Comparison of ENCODE assay signal across 28 cellular contexts in the genomic region with DNA sequence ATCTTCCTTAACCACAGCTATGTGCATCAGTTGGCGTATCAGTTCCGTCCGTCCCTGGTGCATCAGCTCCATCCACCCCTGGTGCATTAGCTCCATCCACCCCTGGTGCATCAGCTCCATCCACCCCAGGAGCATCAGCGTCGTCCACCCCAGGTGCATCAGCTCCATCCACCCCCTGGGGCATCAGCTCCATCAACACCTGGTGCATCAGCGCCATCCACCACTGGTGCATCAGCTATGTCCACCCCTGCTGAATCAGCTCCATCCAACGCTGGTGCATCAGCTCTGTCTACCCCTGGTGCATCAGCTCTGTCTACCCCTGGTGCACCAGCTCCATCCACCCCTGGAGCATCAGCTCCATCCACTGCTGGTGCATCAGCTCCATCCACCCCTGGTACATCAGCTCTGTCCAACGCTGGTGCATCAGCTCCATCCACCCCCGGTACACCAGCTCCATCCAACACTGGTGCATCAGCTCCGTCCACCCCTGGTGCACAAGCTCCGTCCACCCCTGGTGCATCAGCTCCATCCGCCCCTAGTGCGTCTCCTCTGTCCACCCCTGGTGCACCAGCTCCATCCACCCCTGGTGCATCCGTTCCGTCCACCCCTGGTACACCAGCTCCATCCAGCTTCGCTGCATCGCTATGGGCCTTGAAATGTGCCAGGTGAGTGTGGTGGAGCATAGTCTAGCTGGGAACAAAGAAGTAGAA.
"Had no signal": no experiment of that assay in that cellular context is flagged by ENCODE, and none has a peak within 500 bp of the region (broad histone marks: within the 10 kb centered on the region; RNA-seq: fewer than 3 reads in every experiment).

No MANE protein-coding gene starts in this region.

- ATAC-seq: activated CD8-positive, alpha-beta T cell treated with anti-CD3 and anti-CD28 coated beads for 36 hours; activated T-cell treated with anti-CD3 and anti-CD28 coated beads, Interleukin-2, amount 50 U/mL, for 72 hours; activated T-helper 17 cell treated with anti-CD3 and anti-CD28 coated beads, Interleukin-2, amount 50 U/mL, for 72 hours; Panc1 had no signal

- H3K9me3 ChIP-seq: SJCRH30 had no signal

- H3K27ac Mint-ChIP-seq: activated CD4-positive, alpha-beta T cell treated with anti-CD3 and anti-CD28 coated beads, Interleukin-2, amount 10 ng/mL, durations not matched to agents 24 days and 14 days; activated CD8-positive, alpha-beta T cell treated with anti-CD3 and anti-CD28 coated beads for 36 hours; activated naive CD8-positive, alpha-beta T cell treated with anti-CD3 and anti-CD28 coated beads for 36 hours; activated T-cell treated with anti-CD3 and anti-CD28 coated beads, Interleukin-2, amount 50 U/mL, for 72 hours; activated T-helper 17 cell treated with anti-CD3 and anti-CD28 coated beads, Interleukin-2, amount 50 U/mL, for 72 hours had no signal

- H3K4me1 ChIP-seq: SJCRH30 had no signal

- H3K27ac ChIP-seq: brain microvascular endothelial cell, cardiac muscle cell, SJCRH30, SK-N-MC, WERI-Rb-1 had no signal

- H3K4me3 ChIP-seq: cardiac muscle cell, SJCRH30, SK-N-MC had no signal

- H3K9me3 Mint-ChIP-seq: activated CD4-positive, alpha-beta T cell treated with anti-CD3 and anti-CD28 coated beads, Interleukin-2, amount 10 ng/mL, durations not matched to agents 24 days and 14 days; activated CD8-positive, alpha-beta T cell treated with anti-CD3 and anti-CD28 coated beads for 36 hours; activated naive CD8-positive, alpha-beta T cell treated with anti-CD3 and anti-CD28 coated beads for 36 hours; activated T-cell treated with anti-CD3 and anti-CD28 coated beads, Interleukin-2, amount 50 U/mL, for 72 hours; activated T-helper 17 cell treated with anti-CD3 and anti-CD28 coated beads, Interleukin-2, amount 50 U/mL, for 72 hours; central memory CD8-positive, alpha-beta T cell had no signal

- H3K4me1 Mint-ChIP-seq: activated CD4-positive, alpha-beta T cell treated with anti-CD3 and anti-CD28 coated beads, Interleukin-2, amount 10 ng/mL, durations not matched to agents 24 days and 14 days; activated T-helper 17 cell treated with anti-CD3 and anti-CD28 coated beads, Interleukin-2, amount 50 U/mL, for 72 hours; central memory CD8-positive, alpha-beta T cell had no signal

- H3K4me3 Mint-ChIP-seq: activated CD4-positive, alpha-beta T cell treated with anti-CD3 and anti-CD28 coated beads, Interleukin-2, amount 10 ng/mL, durations not matched to agents 24 days and 14 days; activated CD8-positive, alpha-beta T cell treated with anti-CD3 and anti-CD28 coated beads for 36 hours; activated naive CD8-positive, alpha-beta T cell treated with anti-CD3 and anti-CD28 coated beads for 36 hours; activated T-cell treated with anti-CD3 and anti-CD28 coated beads, Interleukin-2, amount 50 U/mL, for 72 hours; activated T-helper 17 cell treated with anti-CD3 and anti-CD28 coated beads, Interleukin-2, amount 50 U/mL, for 72 hours; central memory CD8-positive, alpha-beta T cell had no signal

- H3K36me3 Mint-ChIP-seq: activated naive CD8-positive, alpha-beta T cell treated with anti-CD3 and anti-CD28 coated beads for 36 hours had no signal

- H3K36me3 ChIP-seq: brain microvascular endothelial cell, cardiac muscle cell, SJCRH30, WERI-Rb-1 had no signal

- DNase-seq: activated CD4-positive, alpha-beta T cell treated with anti-CD3 and anti-CD28 coated beads, Interleukin-2, amount 10 ng/mL, durations not matched to agents 24 days and 14 days; activated CD4-positive, alpha-beta T cell treated with anti-CD3 and anti-CD28 coated beads, Interleukin-2, amount 50 U/mL, for 4 hours; activated CD8-positive, alpha-beta T cell treated with anti-CD3 and anti-CD28 coated beads for 36 hours; activated effector memory CD4-positive, alpha-beta T cell treated with anti-CD3 and anti-CD28 coated beads, Interleukin-2, amount 50 U/mL, for 16 hours; activated naive CD4-positive, alpha-beta T cell; activated naive CD4-positive, alpha-beta T cell treated with anti-CD3 and anti-CD28 coated beads, Interleukin-2, amount 50 U/mL, for 16 hours; activated naive CD8-positive, alpha-beta T cell treated with anti-CD3 and anti-CD28 coated beads for 36 hours; activated T-cell treated with anti-CD3 and anti-CD28 coated beads, Interleukin-2, amount 50 U/mL, for 1 hour; activated T-cell treated with anti-CD3 and anti-CD28 coated beads, Interleukin-2, amount 50 U/mL, for 72 hours; amniotic stem cell; aorta; brain microvascular endothelial cell; Karpas-422; NCI-H1105; NCI-H1417 treated with DMSO at 0.1 percent for 48 hours; NCI-H1694 treated with DMSO at 0.1 percent for 48 hours; NCI-H2029; NCI-H345; NCI-H524 treated with DMSO at 0.1 percent for 48 hours; SHP77; SJCRH30; T1000; WERI-Rb-1 had no signal
